ENCODE assay signal across 19 cellular contexts in genomic region chr14:105850853-105851581, GRCh38.
DNase-seq lines count a peak whose midpoint lies in the region; ATAC-seq, FAIRE-seq and TF ChIP-seq lines count a peak whose summit lies in the region.
"Had no signal": no experiment of that assay in that cellular context is flagged by ENCODE, and none has a peak within 500 bp of the region (broad histone marks: within the 10 kb centered on the region; RNA-seq: fewer than 3 reads in every experiment).

No MANE protein-coding gene starts in this region.

- H3K4me3 ChIP-seq in kidney (ENCODE audit: low read length in 2 of 2) = no peak overlapping the region
- H3K4me3 ChIP-seq: ascending aorta, heart right ventricle, ovary had no signal

- no peak for FAIRE-seq in kidney (lab: Jason Lieb, UNC)

- no peaks in the 10 kb centered on the region for H3K4me1 ChIP-seq in kidney (ENCODE audit: control insufficient read depth in 1 of 2, insufficient read depth in 1 of 2, low read depth in 1 of 2, low read length in 2 of 2)
- H3K4me1 ChIP-seq: ascending aorta, heart right ventricle had no signal

- ATAC-seq in Right ventricle myocardium superior (ENCODE audit: poor library complexity) (no peak), Right ventricle myocardium inferior (no peak), HG02763 (IDR thresholded peaks at IDR 0.05; ENCODE audit: unreplicated experiment) (no peak), HG02884 (IDR thresholded peaks at IDR 0.05; ENCODE audit: unreplicated experiment) (no peak)
- ATAC-seq: natural killer cell, right cardiac atrium had no signal

- H3K36me3 ChIP-seq in kidney (ENCODE audit: control insufficient read depth in 1 of 2, insufficient read depth in 2 of 2, low read length in 2 of 2) = no peaks in the 10 kb centered on the region
- H3K36me3 ChIP-seq: ascending aorta, heart right ventricle, ovary had no signal

- no peak overlapping the region for H3K27ac ChIP-seq in kidney (ENCODE audit: low read depth in 2 of 2, low read length in 2 of 2)
- H3K27ac ChIP-seq: ascending aorta, epithelial cell of prostate, heart right ventricle, ovary, VCaP had no signal

- intact Hi-C loops in Right ventricle myocardium superior (cut with DNase I) = no loop called here
- intact Hi-C loops in Right ventricle myocardium inferior (cut with DNase I) = no loop called here
- intact Hi-C loops in kidney (cut with DNase I) = no loop called here

- H3K9ac ChIP-seq in kidney (ENCODE audit: low read length in 2 of 2) = no peak overlapping the region

- DNase-seq in Right ventricle myocardium superior (peak; percentile 27), Right ventricle myocardium inferior (ENCODE audit: missing footprints) (no peak), NAMALWA (ENCODE audit: low spot score) (peak; percentile 35), kidney (peak; percentile 62)
- DNase-seq in stimulated activated naive CD4-positive, alpha-beta T cell (lab: John Stamatoyannopoulos, UW) = no peak
- DNase-seq: activated naive CD4-positive, alpha-beta T cell; central memory CD4-positive, alpha-beta T cell; Kasumi-1; natural killer cell; NCI-H1105; NCI-H2029 treated with DMSO at 0.1 percent for 48 hours had no signal

- TF ChIP-seq CTCF in kidney (IDR thresholded peaks at IDR 0.05; ENCODE audit: borderline replicate concordance, extremely low read depth, insufficient read depth) = no peak

- H3K9me3 ChIP-seq in kidney (ENCODE audit: control insufficient read depth in 1 of 2, low read length in 2 of 2) = no peaks in the 10 kb centered on the region
- H3K9me3 ChIP-seq: ascending aorta, ovary had no signal

Comparison
In these comparisons a context has a peak if more than half of its experiments do, and no peak if none do; other contexts are left out.
1. DNase-seq: peak in Right ventricle myocardium superior (single experiment), NAMALWA (single experiment) and kidney (single experiment); none in Right ventricle myocardium inferior (single experiment) and stimulated activated naive CD4-positive, alpha-beta T cell (0 of 6).